8 cellular contexts compared by ENCODE assay signal in the genomic region with DNA sequence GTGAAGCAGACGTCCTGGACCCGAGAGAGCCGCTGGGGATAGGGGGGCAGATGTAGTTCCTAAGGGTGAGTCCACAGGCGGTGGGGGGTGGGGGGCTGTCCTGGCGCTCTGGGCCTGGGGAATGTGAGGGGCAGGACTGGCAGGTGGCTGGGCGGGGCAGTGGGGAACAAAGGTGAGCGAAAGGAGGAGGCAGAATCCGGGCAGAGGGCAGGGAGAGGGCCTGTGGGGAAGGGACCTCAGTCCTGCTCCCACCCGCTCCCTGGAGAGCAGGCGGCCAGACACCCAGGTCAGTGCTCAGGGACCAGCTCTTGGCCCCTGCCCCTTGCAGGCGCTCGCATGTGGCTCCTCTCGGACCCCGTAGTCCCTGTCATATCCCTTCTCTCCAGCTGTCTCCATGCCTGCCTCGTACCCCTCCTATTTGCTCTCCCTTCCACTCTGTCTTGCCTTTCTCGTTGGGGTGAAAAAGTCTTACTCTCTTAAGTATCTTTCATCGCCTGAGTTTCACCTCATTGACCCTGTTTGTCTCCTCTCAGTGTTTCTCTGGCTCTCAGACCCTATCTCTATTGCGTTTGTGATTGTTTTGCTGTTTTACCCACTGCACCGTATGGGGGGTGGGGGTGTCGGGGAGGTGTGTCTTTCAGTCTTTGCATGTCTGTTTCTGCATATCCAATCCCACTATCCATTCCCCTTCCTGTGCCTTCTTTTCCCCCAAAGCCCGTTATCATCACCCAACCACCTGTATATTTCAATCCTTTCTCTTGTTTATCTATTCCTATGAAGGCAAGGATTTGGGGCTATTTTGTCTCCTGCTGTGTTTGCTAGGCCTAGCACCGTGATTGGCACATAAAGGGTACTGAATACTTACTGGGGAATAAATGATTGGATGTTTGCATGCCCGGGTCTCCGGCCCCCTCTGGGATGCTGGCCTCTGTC. TPM values are rescaled to one million over a fixed set of nuclear protein-coding genes. Genes with fewer than 3 reads are reported as not detected.
DNase-seq lines count a peak whose midpoint lies in the region; ATAC-seq and TF ChIP-seq lines count a peak whose summit lies in the region.

No MANE protein-coding gene starts in this region.

- H3K27ac ChIP-seq in GM23248 (no peak overlapping the region), SJCRH30 (no peak overlapping the region; the same call in 1 of the 2 replicates), gastrocnemius medialis (peak overlapping the region; percentile 90 to 99 (median 94))

- no peaks in the 10 kb centered on the region for H3F3A ChIP-seq in GM23248 (ENCODE audit: insufficient read depth)

- H3K9ac ChIP-seq in GM23248: peak overlapping the region; percentile 75

- H3K4me3 ChIP-seq in GM23248 (peak overlapping the region; percentile 63), SJCRH30 (peak overlapping the region; percentile 56), fibroblast of the aortic adventitia (ENCODE audit: low read depth, low read length) (peak overlapping the region; percentile 72), gastrocnemius medialis (peak overlapping the region; percentile 55 to 75 (median 72))

- peaks cover 16% of the 10 kb centered on the region for H3K79me2 ChIP-seq in GM23248 (ENCODE audit: insufficient read depth)

- 64 to 67% methylated on average over 21 to 24 of the region's 24 CpGs for WGBS in GM23248 (ENCODE audit: low coverage in 1 of 2, low lambda C conversion rate in 2 of 2, missing lambda C conversion rate in 2 of 2), 2 experiments

- no peaks in the 10 kb centered on the region for H3K9me3 ChIP-seq in GM23248 (ENCODE audit: low read depth)
- H3K9me3 ChIP-seq in SJCRH30 (replicated peaks): no peaks in the 10 kb centered on the region
- no peaks in the 10 kb centered on the region for H3K9me3 ChIP-seq in gastrocnemius medialis

- no peak for TF ChIP-seq CTCF in fibroblast of the aortic adventitia (IDR thresholded peaks at IDR 0.05; ENCODE audit: insufficient read depth, low read length)
- no peak for TF ChIP-seq CTCF in gastrocnemius medialis (IDR thresholded peaks at IDR 0.05 in 4 of 5, conservative IDR thresholded peaks at IDR 0.05 in 1 of 5)

- H3K36me3 ChIP-seq in GM23248 (ENCODE audit: low read depth) (no peaks in the 10 kb centered on the region), SJCRH30 (peaks cover 6% of the 10 kb centered on the region; the same call in 1 of the 2 replicates), gastrocnemius medialis (peaks cover 0 to 4% of the 10 kb centered on the region in 2 donors)

- H3K9me2 ChIP-seq in GM23248 (ENCODE audit: insufficient read depth): no peaks in the 10 kb centered on the region

- peak overlapping the region; percentile 71 for H3K4me2 ChIP-seq in GM23248 (ENCODE audit: unreplicated experiment)

- H4K20me1 ChIP-seq in GM23248 (ENCODE audit: insufficient read depth): no peaks in the 10 kb centered on the region

- intact Hi-C loops in gastrocnemius medialis (cut with DNase I; ENCODE audit: low total_unique reads): no loop called here

- ATAC-seq in gastrocnemius medialis: no peak
- ATAC-seq in GM21825 (IDR thresholded peaks at IDR 0.05; ENCODE audit: unreplicated experiment): no peak

- TF ChIP-seq POLR2A in gastrocnemius medialis (IDR thresholded peaks at IDR 0.05): no peak

- H3K27me3 ChIP-seq in GM23248 (replicated peaks; ENCODE audit: insufficient read depth): no peaks in the 10 kb centered on the region
- no peaks in the 10 kb centered on the region for H3K27me3 ChIP-seq in SJCRH30
- no peaks in the 10 kb centered on the region for H3K27me3 ChIP-seq in gastrocnemius medialis

- in situ Hi-C loops in GM23248 (cut with MboI): no loop called here
- in situ Hi-C loops in gastrocnemius medialis (cut with MboI; ENCODE audit: low sequenced_read_pairs in 4 of 4): loop anchor here in 1 of 4 donors (25.0 kb wide), 1 partner anchor 112 kb away; the partner anchor contains the start of genes IZUMO1 and RASIP1

- no peak overlapping the region for H2AFZ ChIP-seq in GM23248

- peaks cover 10% of the 10 kb centered on the region for H3K4me1 ChIP-seq in GM23248 (ENCODE audit: insufficient read depth)
- H3K4me1 ChIP-seq in SJCRH30: peaks cover 9% of the 10 kb centered on the region; the same call in 1 of the 2 replicates
- peaks cover 19 to 29% of the 10 kb centered on the region in 2 donors for H3K4me1 ChIP-seq in gastrocnemius medialis

- DNase-seq in GM23248 (no peak), SJCRH30 (no peak), fibroblast of the aortic adventitia (ENCODE audit: low read depth) (no peak), gastrocnemius medialis (no peak), NAMALWA (ENCODE audit: low spot score) (no peak), globus pallidus (ENCODE audit: low spot score) (no peak), anterior cingulate cortex (lab: John Stamatoyannopoulos, UW) (no peak)

RNA-seq across cellular contexts. Expression of gene SPHK2, which starts 5.8 kb away (rescaled TPM):
- 5.2 and 7.2 TPM in 2 replicates for total RNA-seq in GM23248 (2014; rRNA removed; shearing (Covaris generic))
- 9.9 and 11.4 TPM in 2 replicates for polyA plus RNA-seq in GM23248 (2016; fragmentation: Nextera tagmentation; extraction: Ambion mirVana)
- total RNA-seq in SJCRH30 (2014; rRNA removed; shearing (Covaris generic)): 13.1 and 17.4 TPM in 2 replicates
- 10.9 and 16.3 TPM in 2 replicates for total RNA-seq in fibroblast of the aortic adventitia (ENCODE audit: low replicate concordance)
- 10 to 100 TPM in 2 of 4 donors, 1 to 10 TPM in 2; 7.8 to 12.4 (median 9.2) TPM for total RNA-seq in gastrocnemius medialis

RNA-seq across cellular contexts. Expression of gene RPL18, which starts 6.1 kb away (rescaled TPM):
- total RNA-seq in GM23248 (2014; rRNA removed; shearing (Covaris generic)): 1,266 and 1,345 TPM in 2 replicates
- 659 and 663 TPM in 2 replicates for polyA plus RNA-seq in GM23248 (2016; fragmentation: Nextera tagmentation; extraction: Ambion mirVana)
- total RNA-seq in SJCRH30 (2014; rRNA removed; shearing (Covaris generic)): 1,609 and 2,008 TPM in 2 replicates
- 1,782 and 2,036 TPM in 2 replicates for total RNA-seq in fibroblast of the aortic adventitia (ENCODE audit: low replicate concordance)
- 1,000 to 10,000 TPM; 1,223 to 1,420 (median 1,299) TPM for total RNA-seq in gastrocnemius medialis

RNA-seq across cellular contexts. Expression of gene FAM83E, which starts 10.2 kb away (rescaled TPM):
- not detected in 2 replicates for total RNA-seq in GM23248 (2014; rRNA removed; shearing (Covaris generic))
- polyA plus RNA-seq in GM23248 (2016; fragmentation: Nextera tagmentation; extraction: Ambion mirVana): not detected in 2 replicates
- total RNA-seq in SJCRH30 (2014; rRNA removed; shearing (Covaris generic)): 1.9 and 3.3 TPM in 2 replicates
- total RNA-seq in fibroblast of the aortic adventitia (ENCODE audit: low replicate concordance) (0.18 TPM in 1 of 2 replicates, not detected in the other), gastrocnemius medialis (under 1 TPM in 1 of 4 donors, not detected in 3; 0.15 TPM)

RNA-seq across cellular contexts. Expression of gene DBP, which starts 12.1 kb away (rescaled TPM):
- total RNA-seq in GM23248 (2014; rRNA removed; shearing (Covaris generic)): 5.9 and 6.7 TPM in 2 replicates
- polyA plus RNA-seq in GM23248 (2016; fragmentation: Nextera tagmentation; extraction: Ambion mirVana): 3.3 and 3.7 TPM in 2 replicates
- total RNA-seq in SJCRH30 (2014; rRNA removed; shearing (Covaris generic)): 23.9 and 24.4 TPM in 2 replicates
- total RNA-seq in fibroblast of the aortic adventitia (ENCODE audit: low replicate concordance) (20.9 and 48.8 TPM in 2 replicates), gastrocnemius medialis (10 to 100 TPM in 1 of 4 donors, 1 to 10 TPM in 3; 1.7 to 12.9 (median 4.4) TPM)

RNA-seq across cellular contexts. Expression of gene SPACA4, which starts 18.5 kb away (rescaled TPM):
- not detected in 2 replicates for total RNA-seq in GM23248 (2014; rRNA removed; shearing (Covaris generic))
- not detected in 2 replicates for polyA plus RNA-seq in GM23248 (2016; fragmentation: Nextera tagmentation; extraction: Ambion mirVana)
- not detected in 2 replicates for total RNA-seq in SJCRH30 (2014; rRNA removed; shearing (Covaris generic))
- total RNA-seq in fibroblast of the aortic adventitia (ENCODE audit: low replicate concordance): not detected in 2 replicates
- not detected for total RNA-seq in gastrocnemius medialis

Comparison
In these comparisons a context has a peak if more than half of its experiments do, and no peak if none do; other contexts are left out.
1. H3K27ac ChIP-seq: peak in gastrocnemius medialis (4 of 4); none in GM23248 (single experiment) and SJCRH30 (single experiment).
2. Peak in every context shown above with its lines, with median percentiles within 50 percentile points of each other: H3K4me3 ChIP-seq.